In genomic region chr19:58581227-58582141, GRCh38 we compare ENCODE assay signal across 8 cellular contexts. TPM values are rescaled to one million over a fixed set of nuclear protein-coding genes. Genes with fewer than 3 reads are reported as not detected.
A peak's percentile ranks its signal among the peaks of the same experiment; 100 is the strongest.
DNase-seq lines count a peak whose midpoint lies in the region; ATAC-seq and TF ChIP-seq lines count a peak whose summit lies in the region.

No MANE protein-coding gene starts in this region.

- in situ Hi-C loops in GM13977 (cut with MboI; ENCODE audit: low pct_unique_long_range_greater_than_20kb, low sequenced_read_pairs, unreplicated experiment), result no loop called here

- peak; percentile 89 for DNase-seq in GM13977 (ENCODE audit: low spot score)
- peak; percentile 92 for DNase-seq in activated T-cell treated with anti-CD3 and anti-CD28 coated beads, Interleukin-2, amount 50 U/mL, for 1 hour
- peak; percentile 87 for DNase-seq in fibroblast of the aortic adventitia (ENCODE audit: low read depth)
- DNase-seq in omental fat pad (ENCODE audit: low spot score), result peak; percentile 73
- DNase-seq in NCI-H524 (lab: John Stamatoyannopoulos, UW), result no peak

- no peak overlapping the region for H3K4me3 ChIP-seq in fibroblast of the aortic adventitia (ENCODE audit: low read depth, low read length)

- peak; percentile 99 for TF ChIP-seq CTCF in GM13977 (IDR thresholded peaks at IDR 0.05; ENCODE audit: extremely low read depth, insufficient read depth, missing control alignments)
- peak; percentile 97 for TF ChIP-seq CTCF in fibroblast of the aortic adventitia (IDR thresholded peaks at IDR 0.05; ENCODE audit: insufficient read depth, low read length)
- peak in 1 of 3 donors; percentile 83 for TF ChIP-seq CTCF in omental fat pad (IDR thresholded peaks at IDR 0.05)

- H3K27ac ChIP-seq in temporal lobe (ENCODE audit: low read depth, low read length), result peak overlapping the region; percentile 0

- ATAC-seq in HG03565 (IDR thresholded peaks at IDR 0.05; ENCODE audit: unreplicated experiment) (peak; percentile 63), omental fat pad (ENCODE audit: low FRiP score) (peak; percentile 80), HG03439 (IDR thresholded peaks at IDR 0.05; ENCODE audit: unreplicated experiment) (no peak)

RNA-seq across cellular contexts. Expression of gene MZF1, which starts 8.3 kb away (rescaled TPM):
- total RNA-seq in fibroblast of the aortic adventitia (ENCODE audit: low replicate concordance) (15.5 and 21.1 TPM in 2 replicates), omental fat pad (10 to 100 TPM; 15.8 to 32.5 (median 22.1) TPM), temporal lobe (9.6 TPM)

RNA-seq across cellular contexts. Expression of gene UBE2M, which starts 23.1 kb away (rescaled TPM):
- total RNA-seq in fibroblast of the aortic adventitia (ENCODE audit: low replicate concordance), result 36.8 and 55.1 TPM in 2 replicates
- 10 to 100 TPM; 19.4 to 26.2 (median 23.3) TPM for total RNA-seq in omental fat pad
- 37.1 TPM for total RNA-seq in temporal lobe

RNA-seq across cellular contexts. Expression of gene CHMP2A, which starts 26.6 kb away (rescaled TPM):
- total RNA-seq in fibroblast of the aortic adventitia (ENCODE audit: low replicate concordance), result 109 and 239 TPM in 2 replicates
- total RNA-seq in omental fat pad, result 100 to 1,000 TPM in 2 of 4 donors, 10 to 100 TPM in 2; 87.0 to 115 (median 99.6) TPM
- 48.7 TPM for total RNA-seq in temporal lobe

RNA-seq across cellular contexts. Expression of gene TRIM28, which starts 37.6 kb away (rescaled TPM):
- total RNA-seq in fibroblast of the aortic adventitia (ENCODE audit: low replicate concordance) (233 and 474 TPM in 2 replicates), omental fat pad (100 to 1,000 TPM; 151 to 238 (median 166) TPM), temporal lobe (289 TPM)

Comparison
In these comparisons a context has a peak if more than half of its experiments do, and no peak if none do; other contexts are left out.
1. DNase-seq: peak in GM13977 (single experiment), activated T-cell treated with anti-CD3 and anti-CD28 coated beads, Interleukin-2, amount 50 U/mL, for 1 hour (single experiment), fibroblast of the aortic adventitia (single experiment) and omental fat pad (single experiment); none in NCI-H524 (0 of 2).